In the genomic region with DNA sequence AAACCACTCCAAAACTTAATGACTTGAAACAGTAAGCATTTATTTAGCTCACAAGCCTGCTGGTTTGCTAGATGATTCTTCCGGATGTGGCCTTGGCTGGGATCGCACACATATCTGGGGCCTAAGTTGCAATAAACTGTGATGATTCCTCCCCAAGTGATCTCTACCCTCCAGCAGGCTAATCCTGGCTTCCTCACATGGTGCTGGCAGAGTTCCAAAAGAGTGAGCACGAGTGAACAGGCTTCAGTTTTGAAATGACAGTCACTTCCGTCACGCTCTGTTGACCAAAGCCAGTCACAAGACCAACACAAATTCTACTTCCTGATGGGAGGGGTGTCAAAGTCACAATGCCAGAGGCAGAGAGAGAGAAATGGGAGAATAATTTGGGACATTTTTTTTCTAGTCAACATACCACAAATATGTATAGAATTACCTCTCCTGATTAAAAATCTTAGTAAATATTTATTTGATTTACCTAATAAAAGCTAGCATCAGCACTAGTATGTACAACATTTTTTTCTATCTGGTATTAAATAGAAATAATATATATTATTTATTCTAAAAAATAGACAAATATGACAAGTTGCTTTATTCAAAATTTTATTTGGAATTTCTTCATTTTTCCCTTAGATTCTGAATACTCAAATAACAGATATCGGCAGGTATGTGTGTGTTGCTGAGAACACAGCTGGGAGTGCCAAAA, we compare ENCODE assay signal across 9 cellular contexts.
DNase-seq lines count a peak whose midpoint lies in the region; ATAC-seq and TF ChIP-seq lines count a peak whose summit lies in the region.
"Had no signal": no experiment of that assay in that cellular context is flagged by ENCODE, and none has a peak within 500 bp of the region (broad histone marks: within the 10 kb centered on the region; RNA-seq: fewer than 3 reads in every experiment).

No MANE protein-coding gene starts in this region.

- no peak for TF ChIP-seq POLR2A in Peyer's patch (IDR thresholded peaks at IDR 0.05)

- H3K9me2 ChIP-seq in Loucy (replicated peaks; ENCODE audit: low read depth, low read length) = no peaks in the 10 kb centered on the region

- no peaks in the 10 kb centered on the region for H3K36me3 Mint-ChIP-seq in activated T-cell treated with anti-CD3 and anti-CD28 coated beads, Interleukin-2, amount 50 U/mL, for 72 hours (ENCODE audit: insufficient read depth in 2 of 2)
- H3K36me3 Mint-ChIP-seq in effector memory CD8-positive, alpha-beta T cell (ENCODE audit: insufficient read depth) = no peaks in the 10 kb centered on the region
- peaks cover 16% of the 10 kb centered on the region for H3K36me3 Mint-ChIP-seq in mesothelial cell of epicardium

- no peaks in the 10 kb centered on the region for H3F3A ChIP-seq in Loucy (ENCODE audit: low read depth)

- H3K9ac ChIP-seq in Loucy (ENCODE audit: low read depth, low read length, poor library complexity, severe bottlenecking) = peak overlapping the region; percentile 7

- DNase-seq in activated T-cell treated with anti-CD3 and anti-CD28 coated beads, Interleukin-2, amount 50 U/mL, for 72 hours = peak; percentile 4 to 15
- no peak for DNase-seq in activated T-cell treated with anti-CD3 and anti-CD28 coated beads, Interleukin-2, amount 50 U/mL, for 1 hour
- DNase-seq in Peyer's patch = peak; percentile 67 to 92 (median 83)
- no peak for DNase-seq in effector memory CD8-positive, alpha-beta T cell
- DNase-seq in mesothelial cell of epicardium (ENCODE audit: low spot score in 2 of 2, unreplicated experiment in 2 of 2) = peak in 1 of 2 experiments; percentile 38
- DNase-seq in effector CD8-positive, alpha-beta T cell (lab: John Stamatoyannopoulos, UW) = no peak

- H2AFZ ChIP-seq in Loucy (ENCODE audit: low read length) = 0 out of 2 replicates have a peak overlapping the region, but pooled peaks have one; percentile 10

- peak overlapping the region; percentile 51 for H3K4me2 ChIP-seq in Loucy (ENCODE audit: low read depth, low read length, poor library complexity, severe bottlenecking)

- no peaks in the 10 kb centered on the region for H3K79me2 ChIP-seq in Loucy (ENCODE audit: insufficient read depth, low read length)

- H3K27me3 Mint-ChIP-seq in activated T-cell treated with anti-CD3 and anti-CD28 coated beads, Interleukin-2, amount 50 U/mL, for 72 hours (ENCODE audit: low read depth) = peaks cover 6% of the 10 kb centered on the region
- no peaks in the 10 kb centered on the region for H3K27me3 Mint-ChIP-seq in effector memory CD8-positive, alpha-beta T cell
- no peaks in the 10 kb centered on the region for H3K27me3 Mint-ChIP-seq in mesothelial cell of epicardium (ENCODE audit: low read depth)
- H3K27me3 Mint-ChIP-seq: CD4-positive, CD25-positive, alpha-beta regulatory T cell had no signal

- H3K9me3 ChIP-seq in Loucy (ENCODE audit: insufficient read depth, low read depth, low read length) (no peaks in the 10 kb centered on the region), Peyer's patch (no peaks in the 10 kb centered on the region)

- no peak for TF ChIP-seq CTCF in Loucy (conservative IDR thresholded peaks at IDR 0.05; ENCODE audit: low read length)
- no peak for TF ChIP-seq CTCF in Peyer's patch (IDR thresholded peaks at IDR 0.05)
- TF ChIP-seq CTCF in mesothelial cell of epicardium (IDR thresholded peaks at IDR 0.05; ENCODE audit: unreplicated experiment) = no peak

- H3K4me1 ChIP-seq in Loucy (ENCODE audit: insufficient read depth, low read length, poor library complexity, severe bottlenecking) (peaks cover 26% of the 10 kb centered on the region), Peyer's patch (no peaks in the 10 kb centered on the region)

- H3K4me3 ChIP-seq in Loucy (ENCODE audit: low read length, poor library complexity, severe bottlenecking) (peak overlapping the region; percentile 31), Peyer's patch (no peak overlapping the region)

- H3K36me3 ChIP-seq in Loucy (ENCODE audit: insufficient read depth, low read length) (no peaks in the 10 kb centered on the region), Peyer's patch (no peaks in the 10 kb centered on the region)

- peak in 1 of 2 donors; percentile 44 for ATAC-seq in activated T-cell treated with anti-CD3 and anti-CD28 coated beads, Interleukin-2, amount 50 U/mL, for 72 hours (replicated peaks in 1 of 2)
- ATAC-seq in HG02588 (IDR thresholded peaks at IDR 0.05; ENCODE audit: unreplicated experiment) = peak; percentile 52
- peak; percentile 27 for ATAC-seq in effector memory CD8-positive, alpha-beta T cell (replicated peaks)

- no peak overlapping the region for H3K4me3 Mint-ChIP-seq in activated T-cell treated with anti-CD3 and anti-CD28 coated beads, Interleukin-2, amount 50 U/mL, for 72 hours
- H3K4me3 Mint-ChIP-seq in effector memory CD8-positive, alpha-beta T cell = no peak overlapping the region
- no peak overlapping the region for H3K4me3 Mint-ChIP-seq in mesothelial cell of epicardium
- H3K4me3 Mint-ChIP-seq: CD4-positive, CD25-positive, alpha-beta regulatory T cell had no signal

- peaks cover 7% of the 10 kb centered on the region for H3K4me1 Mint-ChIP-seq in activated T-cell treated with anti-CD3 and anti-CD28 coated beads, Interleukin-2, amount 50 U/mL, for 72 hours (ENCODE audit: low read depth)
- no peaks in the 10 kb centered on the region for H3K4me1 Mint-ChIP-seq in effector memory CD8-positive, alpha-beta T cell (ENCODE audit: low read depth in 2 of 2)
- H3K4me1 Mint-ChIP-seq in mesothelial cell of epicardium = peaks cover 3% of the 10 kb centered on the region
- H3K4me1 Mint-ChIP-seq: CD4-positive, CD25-positive, alpha-beta regulatory T cell had no signal

- H3K9me3 Mint-ChIP-seq in activated T-cell treated with anti-CD3 and anti-CD28 coated beads, Interleukin-2, amount 50 U/mL, for 72 hours = no peaks in the 10 kb centered on the region
- H3K9me3 Mint-ChIP-seq in effector memory CD8-positive, alpha-beta T cell = no peaks in the 10 kb centered on the region
- no peaks in the 10 kb centered on the region for H3K9me3 Mint-ChIP-seq in mesothelial cell of epicardium

- no peaks in the 10 kb centered on the region for H4K20me1 ChIP-seq in Loucy (ENCODE audit: insufficient read depth, low read length, poor library complexity, severe bottlenecking)

- no peaks in the 10 kb centered on the region for H3K27me3 ChIP-seq in Loucy (ENCODE audit: insufficient read depth, low read length, poor library complexity, severe bottlenecking)
- H3K27me3 ChIP-seq in Peyer's patch = no peaks in the 10 kb centered on the region

- peak overlapping the region in 2 of 4 donors; percentile 3 to 18 for H3K27ac ChIP-seq in Peyer's patch

- no peak overlapping the region for H3K27ac Mint-ChIP-seq in activated T-cell treated with anti-CD3 and anti-CD28 coated beads, Interleukin-2, amount 50 U/mL, for 72 hours
- no peak overlapping the region for H3K27ac Mint-ChIP-seq in effector memory CD8-positive, alpha-beta T cell
- peak overlapping the region; percentile 53 for H3K27ac Mint-ChIP-seq in mesothelial cell of epicardium
- H3K27ac Mint-ChIP-seq: CD4-positive, CD25-positive, alpha-beta regulatory T cell had no signal

Comparison
In these comparisons a context has a peak if more than half of its experiments do, and no peak if none do; other contexts are left out.
1. DNase-seq: peak in activated T-cell treated with anti-CD3 and anti-CD28 coated beads, Interleukin-2, amount 50 U/mL, for 72 hours (2 of 2) and Peyer's patch (3 of 3); none in activated T-cell treated with anti-CD3 and anti-CD28 coated beads, Interleukin-2, amount 50 U/mL, for 1 hour (single experiment), effector memory CD8-positive, alpha-beta T cell (0 of 3) and effector CD8-positive, alpha-beta T cell (single experiment).